In the genomic region with DNA sequence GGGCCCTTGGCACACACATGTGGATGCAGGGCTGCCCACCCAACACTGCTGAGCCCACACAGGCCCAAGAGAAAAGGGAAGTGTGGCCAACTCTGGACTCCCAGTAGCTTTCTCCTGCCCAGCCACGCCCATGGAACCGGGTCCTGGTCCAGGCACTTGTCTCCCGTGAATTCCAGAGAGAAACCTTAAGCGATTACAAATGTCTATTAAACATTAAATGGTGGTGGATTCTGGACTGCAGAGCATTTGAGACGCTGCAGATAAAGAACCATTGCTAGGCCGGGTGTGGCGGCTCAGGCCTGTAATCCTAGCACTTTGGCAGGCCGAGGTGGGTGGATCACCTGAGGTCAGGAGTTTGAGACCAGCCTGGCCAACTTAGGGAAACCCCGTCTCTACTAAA, we compare ENCODE assay signal across 16 cellular contexts.
DNase-seq lines count a peak whose midpoint lies in the region; ATAC-seq and TF ChIP-seq lines count a peak whose summit lies in the region.
"Had no signal": no experiment of that assay in that cellular context is flagged by ENCODE, and none has a peak within 500 bp of the region (broad histone marks: within the 10 kb centered on the region; RNA-seq: fewer than 3 reads in every experiment).

No MANE protein-coding gene starts in this region.

- no peak for ATAC-seq in Right ventricle myocardium inferior
- ATAC-seq in gastroesophageal sphincter = no peak
- ATAC-seq in aorta (ENCODE audit: low FRiP score) = no peak
- ATAC-seq in HG02981 (IDR thresholded peaks at IDR 0.05; ENCODE audit: unreplicated experiment) = no peak
- ATAC-seq: CD8-positive, alpha-beta T cell had no signal

- no peaks in the 10 kb centered on the region for H3K36me3 ChIP-seq in left ventricle myocardium inferior
- H3K36me3 ChIP-seq in gastroesophageal sphincter = no peaks in the 10 kb centered on the region
- no peaks in the 10 kb centered on the region for H3K36me3 ChIP-seq in sigmoid colon
- no peaks in the 10 kb centered on the region for H3K36me3 ChIP-seq in aorta (ENCODE audit: control insufficient read depth in 1 of 2, insufficient read depth in 2 of 2, low read length in 1 of 2)
- H3K36me3 ChIP-seq: BLaER1 had no signal

- intact Hi-C loops in left ventricle myocardium inferior (cut with micrococcal nuclease) (no loop called here), Right ventricle myocardium inferior (cut with DNase I) (no loop called here), sigmoid colon (cut with DNase I) (no loop called here), aorta (cut with DNase I) (loop anchor here (2.0 to 10.0 kb wide), 5 partner anchors 42 to 287 kb away; no protein-coding TSS in a partner anchor)

- H3K4me3 ChIP-seq in left ventricle myocardium inferior (no peak overlapping the region), gastroesophageal sphincter (no peak overlapping the region), sigmoid colon (no peak overlapping the region), aorta (ENCODE audit: low read length in 2 of 2) (no peak overlapping the region)
- H3K4me3 ChIP-seq: BLaER1, GM23248 had no signal

- peak overlapping the region; percentile 96 for H3K27ac ChIP-seq in left ventricle myocardium inferior (replicated peaks)
- peak overlapping the region; percentile 81 to 98 (median 94) for H3K27ac ChIP-seq in gastroesophageal sphincter
- H3K27ac ChIP-seq in sigmoid colon = peak overlapping the region; percentile 92 to 95 (median 94)
- peak overlapping the region; percentile 93 to 98 for H3K27ac ChIP-seq in aorta (ENCODE audit: low read depth in 1 of 2, low read length in 2 of 2)
- H3K27ac ChIP-seq: BLaER1, GM23248 had no signal

- no peak for TF ChIP-seq CTCF in left ventricle myocardium inferior (IDR thresholded peaks at IDR 0.05; ENCODE audit: borderline replicate concordance)
- TF ChIP-seq CTCF in gastroesophageal sphincter (IDR thresholded peaks at IDR 0.05) = no peak
- TF ChIP-seq CTCF in sigmoid colon (IDR thresholded peaks at IDR 0.05) = no peak

- no peak for TF ChIP-seq EP300 in gastroesophageal sphincter (IDR thresholded peaks at IDR 0.05)
- TF ChIP-seq EP300 in sigmoid colon (IDR thresholded peaks at IDR 0.05) = no peak

- H3K4me1 ChIP-seq in left ventricle myocardium inferior (peaks cover 79% of the 10 kb centered on the region), gastroesophageal sphincter (peaks cover 0 to 68% (median 25%) of the 10 kb centered on the region in 3 donors), sigmoid colon (peaks cover 0 to 49% (median 43%) of the 10 kb centered on the region in 4 donors), aorta (ENCODE audit: control insufficient read depth in 1 of 2, insufficient read depth in 2 of 2, low read length in 2 of 2) (peaks cover 2 to 3% of the 10 kb centered on the region in 2 donors)

- no peaks in the 10 kb centered on the region for H3K9me3 ChIP-seq in left ventricle myocardium inferior (replicated peaks)
- no peaks in the 10 kb centered on the region for H3K9me3 ChIP-seq in gastroesophageal sphincter
- no peaks in the 10 kb centered on the region for H3K9me3 ChIP-seq in sigmoid colon
- H3K9me3 ChIP-seq in aorta (ENCODE audit: control insufficient read depth, low read length) = no peaks in the 10 kb centered on the region
- H3K9me3 ChIP-seq: BLaER1 had no signal

- WGBS in gastroesophageal sphincter (ENCODE audit: low coverage in 1 of 2), 2 donors = 80 to 100% methylated on average over 2 of the region's 9 CpGs
- WGBS in sigmoid colon, 2 donors = 54 to 80% methylated on average over 9 of the region's 9 CpGs
- WGBS in aorta, 2 donors = 17 to 27% methylated on average over 9 of the region's 9 CpGs

- DNase-seq in left ventricle myocardium inferior (no peak), Right ventricle myocardium inferior (ENCODE audit: missing footprints) (no peak), sigmoid colon (no peak), aorta (no peak), NCI-H2107 treated with DMSO at 0.1 percent for 48 hours (lab: John Stamatoyannopoulos, UW; ENCODE audit: unreplicated experiment) (no peak), KG1 (lab: John Stamatoyannopoulos, UW) (no peak)
- DNase-seq: CD8-positive, alpha-beta T cell; DMS79; GM23248; NCI-H1048; NCI-H1436 treated with DMSO at 0.1 percent for 48 hours; NCI-H2029 treated with DMSO at 0.1 percent for 48 hours; NCI-H82 had no signal

- H3K27me3 ChIP-seq in left ventricle myocardium inferior (ENCODE audit: low read depth) = peaks cover 83% of the 10 kb centered on the region
- peaks cover 19% of the 10 kb centered on the region for H3K27me3 ChIP-seq in gastroesophageal sphincter
- peaks cover 0 to 14% (median 0%) of the 10 kb centered on the region in 3 donors for H3K27me3 ChIP-seq in sigmoid colon
- no peaks in the 10 kb centered on the region for H3K27me3 ChIP-seq in aorta (ENCODE audit: control insufficient read depth in 1 of 2, insufficient read depth in 2 of 2, low read length in 1 of 2)

- no peak for TF ChIP-seq POLR2A in gastroesophageal sphincter (IDR thresholded peaks at IDR 0.05)
- TF ChIP-seq POLR2A in sigmoid colon (IDR thresholded peaks at IDR 0.05) = no peak

Comparison
In these comparisons a context has a peak if more than half of its experiments do, and no peak if none do; other contexts are left out.
1. intact Hi-C loops: an anchor here in aorta (2.0 to 10.0 kb wide); none called in left ventricle myocardium inferior, Right ventricle myocardium inferior and sigmoid colon.